ENCODE assay signal across 14 cellular contexts in the genomic region with DNA sequence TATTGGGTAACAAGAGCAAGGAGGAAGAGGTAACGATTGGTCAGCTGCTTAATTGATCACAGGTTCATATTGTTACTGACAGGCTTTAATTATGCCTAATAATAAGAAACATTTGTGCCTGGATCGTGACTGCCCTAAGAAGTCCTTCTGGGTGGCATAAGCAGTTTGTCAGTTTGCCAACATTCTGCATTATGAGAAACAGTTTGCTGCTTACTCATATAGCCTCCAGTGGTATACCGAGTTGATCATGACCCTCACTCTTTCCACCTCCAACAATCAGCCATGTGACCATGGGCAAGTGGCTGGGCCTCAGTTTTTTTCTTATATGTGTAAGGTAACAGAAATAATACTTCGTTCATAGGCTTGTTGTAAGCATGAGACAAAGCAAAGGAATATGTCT.
DNase-seq lines count a peak whose midpoint lies in the region; TF ChIP-seq lines count a peak whose summit lies in the region.
"Had no signal": no experiment of that assay in that cellular context is flagged by ENCODE, and none has a peak within 500 bp of the region (broad histone marks: within the 10 kb centered on the region; RNA-seq: fewer than 3 reads in every experiment).

No MANE protein-coding gene starts in this region.

- H4K91ac ChIP-seq in mesenchymal stem cell (ENCODE audit: low read length), result no peak overlapping the region

- DNase-seq in GM03348 (ENCODE audit: low spot score) (peak; percentile 14), RPMI7951 (ENCODE audit: low read depth) (peak; percentile 87), choroid plexus epithelial cell (ENCODE audit: low read depth) (peak; percentile 27), mesenchymal stem cell (peak; percentile 18), T-helper 9 cell (no peak), coronary artery (ENCODE audit: low spot score) (no peak), NCI-H446 treated with DMSO at 0.1 percent for 48 hours (lab: John Stamatoyannopoulos, UW) (no peak)
- no peak for DNase-seq in stimulated activated CD4-positive, alpha-beta T cell treated with anti-CD3 and anti-CD28 coated beads, Interleukin-4, amount 100 ng/mL, for 1 hour
- DNase-seq: activated CD8-positive, alpha-beta memory T cell treated with anti-CD3 and anti-CD28 coated beads, Interleukin-2, amount 50 U/mL, for 48 hours; CD8-positive, alpha-beta memory T cell; erythroblast; NCI-H1092; sigmoid colon; transverse colon had no signal

- H3K14ac ChIP-seq in mesenchymal stem cell (ENCODE audit: low read length in 2 of 2), result no peak overlapping the region

- no peak overlapping the region for H2BK12ac ChIP-seq in mesenchymal stem cell (ENCODE audit: low read length in 2 of 2)

- H3K18ac ChIP-seq in mesenchymal stem cell (ENCODE audit: low read depth in 1 of 2, low read length in 2 of 2), result no peak overlapping the region

- no peaks in the 10 kb centered on the region for H3K27me3 ChIP-seq in mesenchymal stem cell (ENCODE audit: control insufficient read depth in 1 of 2, insufficient read depth in 1 of 2, low read length in 2 of 2)
- H3K27me3 ChIP-seq: sigmoid colon, transverse colon had no signal

- 96% methylated on average over 3 of the region's 4 CpGs for WGBS in mesenchymal stem cell

- no peak overlapping the region for H2BK120ac ChIP-seq in mesenchymal stem cell (ENCODE audit: low read depth, low read length)

- H3K36me3 ChIP-seq in mesenchymal stem cell (ENCODE audit: control insufficient read depth in 1 of 2, insufficient read depth in 2 of 2, low read depth in 1 of 2, low read length in 2 of 2), result no peaks in the 10 kb centered on the region
- H3K36me3 ChIP-seq: sigmoid colon, transverse colon had no signal

- no peak overlapping the region for H3K9ac ChIP-seq in mesenchymal stem cell (ENCODE audit: low read length)

- no peak overlapping the region for H4K8ac ChIP-seq in mesenchymal stem cell (ENCODE audit: low read length)

- TF ChIP-seq CTCF in choroid plexus epithelial cell (conservative IDR thresholded peaks at IDR 0.05; ENCODE audit: low read depth, low read length) (no peak), coronary artery (IDR thresholded peaks at IDR 0.05) (no peak)

- no peak overlapping the region for H3K4ac ChIP-seq in mesenchymal stem cell (ENCODE audit: low read depth in 1 of 2, low read length in 2 of 2)

- peak overlapping the region; percentile 22 for H3K4me2 ChIP-seq in mesenchymal stem cell (ENCODE audit: low read length, poor library complexity, severe bottlenecking)

- H3K4me3 ChIP-seq in choroid plexus epithelial cell (ENCODE audit: low read depth, low read length), result no peak overlapping the region
- H3K4me3 ChIP-seq in mesenchymal stem cell (ENCODE audit: insufficient read depth in 1 of 2, low read depth in 1 of 2, low read length in 2 of 2), result no peak overlapping the region
- no peak overlapping the region for H3K4me3 ChIP-seq in coronary artery
- H3K4me3 ChIP-seq: sigmoid colon, transverse colon had no signal

- H2BK5ac ChIP-seq in mesenchymal stem cell (ENCODE audit: low read depth, low read length, poor library complexity, severe bottlenecking), result no peak overlapping the region

- peaks cover 12% of the 10 kb centered on the region for H3K9me3 ChIP-seq in mesenchymal stem cell (ENCODE audit: control insufficient read depth, low read length)
- H3K9me3 ChIP-seq: sigmoid colon, transverse colon had no signal

- no peak overlapping the region for H3K23ac ChIP-seq in mesenchymal stem cell (ENCODE audit: low read length in 2 of 2)

- H2AK5ac ChIP-seq in mesenchymal stem cell (ENCODE audit: low read length, severe bottlenecking), result no peak overlapping the region

- no peaks in the 10 kb centered on the region for H3K4me1 ChIP-seq in mesenchymal stem cell (ENCODE audit: control insufficient read depth, insufficient read depth, low read depth, low read length)
- H3K4me1 ChIP-seq: sigmoid colon, transverse colon had no signal

- H3K27ac ChIP-seq in mesenchymal stem cell (ENCODE audit: low read length, poor library complexity, severe bottlenecking), result no peak overlapping the region
- no peak overlapping the region for H3K27ac ChIP-seq in coronary artery
- H3K27ac ChIP-seq: sigmoid colon, transverse colon had no signal

- no peak overlapping the region for H2AFZ ChIP-seq in mesenchymal stem cell (ENCODE audit: low read depth, low read length)

- no peak overlapping the region for H2BK15ac ChIP-seq in mesenchymal stem cell (ENCODE audit: low read depth, poor library complexity, severe bottlenecking)

- no peaks in the 10 kb centered on the region for H3K79me1 ChIP-seq in mesenchymal stem cell (replicated peaks; ENCODE audit: low read length, poor library complexity, severe bottlenecking)

Comparison
In these comparisons a context has a peak if more than half of its experiments do, and no peak if none do; other contexts are left out.
1. DNase-seq: peak in GM03348 (single experiment), RPMI7951 (single experiment), choroid plexus epithelial cell (single experiment) and mesenchymal stem cell (single experiment); none in stimulated activated CD4-positive, alpha-beta T cell treated with anti-CD3 and anti-CD28 coated beads, Interleukin-4, amount 100 ng/mL, for 1 hour (single experiment), T-helper 9 cell (single experiment), coronary artery (single experiment) and NCI-H446 treated with DMSO at 0.1 percent for 48 hours (single experiment).